Comparison of ENCODE assay signal across 1 cellular context in the genomic region with DNA sequence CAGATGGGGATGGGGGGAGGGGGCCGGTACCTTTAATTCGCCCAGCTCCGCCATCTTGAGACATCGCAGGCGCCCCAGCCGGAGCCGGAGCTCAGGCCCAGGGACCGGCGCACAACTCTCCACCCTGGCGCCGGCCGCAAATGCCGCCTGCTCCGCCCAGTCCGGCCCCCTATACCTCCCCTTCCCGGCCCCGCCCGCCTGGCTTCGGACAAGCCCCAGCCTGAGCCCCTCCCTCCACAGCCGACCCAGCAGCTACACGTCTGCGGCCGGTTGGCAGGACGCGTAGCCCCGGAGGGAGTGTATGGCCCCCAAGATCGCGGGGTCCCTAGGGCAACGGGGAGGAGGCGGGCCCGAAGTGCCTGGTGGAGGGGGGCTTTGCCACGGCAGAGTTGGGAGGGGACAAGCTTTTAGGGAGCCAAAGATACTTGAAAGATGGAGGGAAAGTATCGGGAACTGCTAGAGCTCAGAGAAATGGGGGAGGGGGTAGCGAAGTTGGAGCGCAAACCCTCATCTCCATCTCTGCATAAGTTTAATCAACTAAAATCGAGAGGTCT.
TF ChIP-seq lines count a peak whose summit lies in the region.

PIAS3 (minus strand) TSS at position 145 of the 554 bp plus-strand sequence; CDS start at position 54, 91 bp downstream.

TF ChIP-seq in K562, 482 proteins besides CTCF, POLR2A, EP300 and RAD21 (continued from another document):
- no peak for TF ChIP-seq ZFP30 (CRISPR knock-in tag; IDR thresholded peaks at IDR 0.05; ENCODE audit: borderline replicate concordance)
- no peak for TF ChIP-seq ZEB2 (IDR thresholded peaks at IDR 0.05)
- TF ChIP-seq ILK (tag; IDR thresholded peaks at IDR 0.05; ENCODE audit: borderline replicate concordance, low read depth) = no peak
- no peak for TF ChIP-seq DLX4 (CRISPR knock-in tag; IDR thresholded peaks at IDR 0.05)
- TF ChIP-seq MYBL2 (IDR thresholded peaks at IDR 0.05; ENCODE audit: low read depth) = no peak
- no peak for TF ChIP-seq MYBL2 (CRISPR knock-in tag; IDR thresholded peaks at IDR 0.05; ENCODE audit: borderline replicate concordance)
- no peak for TF ChIP-seq ARID3A (IDR thresholded peaks at IDR 0.05; ENCODE audit: borderline replicate concordance, low read depth, low read length)
- TF ChIP-seq ZNF165 (CRISPR knock-in tag; IDR thresholded peaks at IDR 0.05; ENCODE audit: borderline replicate concordance) = no peak
- no peak for TF ChIP-seq KLF10 (CRISPR knock-in tag; IDR thresholded peaks at IDR 0.05)
- no peak for TF ChIP-seq HOXB6 (CRISPR knock-in tag; IDR thresholded peaks at IDR 0.05; ENCODE audit: borderline replicate concordance)
